7 cellular contexts compared by ENCODE assay signal in the genomic region with DNA sequence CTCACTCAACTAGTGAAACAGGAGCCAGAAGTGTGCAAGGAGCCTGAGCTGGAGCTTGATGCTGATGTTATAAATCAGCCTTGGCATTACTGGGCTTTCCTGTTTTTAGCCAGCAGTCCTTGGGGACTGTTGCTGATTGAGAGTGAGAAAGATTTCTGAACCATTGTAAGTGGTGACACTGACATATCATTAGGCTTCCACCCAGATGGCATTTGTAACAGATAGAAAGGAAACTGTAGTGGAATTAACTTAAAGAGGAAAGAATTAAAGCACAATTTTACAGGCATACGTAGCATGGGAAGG.
DNase-seq lines count a peak whose midpoint lies in the region; ATAC-seq and TF ChIP-seq lines count a peak whose summit lies in the region.

No MANE protein-coding gene starts in this region.

- H3K4me3 ChIP-seq in HEK293 (ENCODE audit: low read depth, low read length) (no peak overlapping the region), OCI-LY3 (ENCODE audit: low read length) (no peak overlapping the region), right atrium auricular region (no peak overlapping the region), transverse colon (no peak overlapping the region)

- WGBS in transverse colon (ENCODE audit: low coverage in 1 of 2), 2 donors, result 69 to 78% methylated on average over 1 of the region's 1 CpG

- ATAC-seq in GM21576 (IDR thresholded peaks at IDR 0.05; ENCODE audit: unreplicated experiment), result no peak

- no peaks in the 10 kb centered on the region for H4K20me1 ChIP-seq in OCI-LY3 (ENCODE audit: insufficient read depth, low read length)

- H3K27ac ChIP-seq in HEK293 (ENCODE audit: extremely low read depth, low read depth, low read length), result no peak overlapping the region
- no peak overlapping the region for H3K27ac ChIP-seq in OCI-LY3 (ENCODE audit: low read length)
- H3K27ac ChIP-seq in right atrium auricular region, result peak overlapping the region; percentile 24 to 74
- peak overlapping the region; percentile 15 for H3K27ac ChIP-seq in substantia nigra (ENCODE audit: low read depth, low read length, poor library complexity, severe bottlenecking)
- no peak overlapping the region for H3K27ac ChIP-seq in transverse colon

- intact Hi-C loops in transverse colon (cut with DNase I; ENCODE audit: low total_unique reads), result no loop called here

- POLR2A ChIA-PET in HEK293 (lab: Yijun Ruan, JAX), result no interaction called here

- H3K36me3 ChIP-seq in HEK293 (ENCODE audit: control insufficient read depth in 2 of 2, insufficient read depth in 1 of 2, low read length in 2 of 2), result no peaks in the 10 kb centered on the region
- H3K36me3 ChIP-seq in OCI-LY3 (replicated peaks; ENCODE audit: low read depth, low read length), result no peaks in the 10 kb centered on the region
- H3K36me3 ChIP-seq in right atrium auricular region, result no peaks in the 10 kb centered on the region
- no peaks in the 10 kb centered on the region for H3K36me3 ChIP-seq in transverse colon

- H3K9me3 ChIP-seq in HEK293 (ENCODE audit: control insufficient read depth, insufficient read depth, low read depth, low read length) (no peaks in the 10 kb centered on the region), OCI-LY3 (ENCODE audit: insufficient read depth, low read length) (no peaks in the 10 kb centered on the region), right atrium auricular region (no peaks in the 10 kb centered on the region), transverse colon (no peaks in the 10 kb centered on the region)

- TF ChIP-seq POLR2A in transverse colon (IDR thresholded peaks at IDR 0.05), result no peak

- no peak overlapping the region for H2AFZ ChIP-seq in OCI-LY3 (ENCODE audit: low read depth, low read length)

- in situ Hi-C loops in transverse colon (cut with MboI; ENCODE audit: low pct_ligation_motif_present in 1 of 4, low pct_unique_long_range_greater_than_20kb in 1 of 4, low sequenced_read_pairs in 3 of 4), result no loop called here

- no peak for TF ChIP-seq EP300 in transverse colon (IDR thresholded peaks at IDR 0.05; ENCODE audit: low read depth)

- H3K4me2 ChIP-seq in OCI-LY3 (ENCODE audit: low read length), result peak overlapping the region; percentile 23; the same call in 1 of the 2 replicates

- H3K9ac ChIP-seq in OCI-LY3 (ENCODE audit: low read length), result no peak overlapping the region

- DNase-seq in right atrium auricular region (ENCODE audit: low spot score), result no peak
- no peak for DNase-seq in substantia nigra (lab: John Stamatoyannopoulos, UW)
- DNase-seq in transverse colon, result no peak
- no peak for DNase-seq in GOT3 (lab: John Stamatoyannopoulos, UW)

- H3K79me2 ChIP-seq in OCI-LY3 (ENCODE audit: low read length), result no peaks in the 10 kb centered on the region

- CTCF ChIA-PET in HEK293 (lab: Yijun Ruan, JAX), result no interaction called here

- H3K27me3 ChIP-seq in OCI-LY3 (ENCODE audit: low read depth, low read length) (0 out of 2 replicates have a peak, but pooled peaks cover 3% of the 10 kb centered on the region), right atrium auricular region (no peaks in the 10 kb centered on the region), transverse colon (no peaks in the 10 kb centered on the region)

- H3K4me1 ChIP-seq in HEK293 (ENCODE audit: control insufficient read depth, insufficient read depth, low read length) (no peaks in the 10 kb centered on the region), OCI-LY3 (ENCODE audit: low read length) (peaks cover 11% of the 10 kb centered on the region), right atrium auricular region (peaks cover 0 to 46% of the 10 kb centered on the region in 2 donors), transverse colon (peaks cover 0 to 7% (median 0%) of the 10 kb centered on the region in 4 donors)

- TF ChIP-seq CTCF in HEK293 (tag by site-specific recombination; IDR thresholded peaks at IDR 0.05), result no peak
- no peak for TF ChIP-seq CTCF in OCI-LY3 (IDR thresholded peaks at IDR 0.05; ENCODE audit: low read depth, low read length)
- no peak for TF ChIP-seq CTCF in right atrium auricular region (IDR thresholded peaks at IDR 0.05)
- TF ChIP-seq CTCF in transverse colon (IDR thresholded peaks at IDR 0.05), result no peak

TF ChIP-seq in HEK293, 187 proteins besides CTCF, POLR2A, EP300 and RAD21:
- TF ChIP-seq ZNF596 (tag by site-specific recombination; IDR thresholded peaks at IDR 0.05) (no peak), TRIM28 (IDR thresholded peaks at IDR 0.05; ENCODE audit: borderline replicate concordance, low read length) (peak; percentile 75; the same call in 1 of the 2 replicates)
TF ChIP-seq in HEK293: peak in this region for 1.

Comparison
In these comparisons a context has a peak if more than half of its experiments do, and no peak if none do; other contexts are left out.
1. H3K27ac ChIP-seq: peak in right atrium auricular region (2 of 2) and substantia nigra (single experiment); none in HEK293 (single experiment), OCI-LY3 (single experiment) and transverse colon (0 of 4).